8 cellular contexts compared by ENCODE assay signal in genomic region chr5:77852514-77853352, GRCh38.
DNase-seq lines count a peak whose midpoint lies in the region; ATAC-seq and TF ChIP-seq lines count a peak whose summit lies in the region.

No MANE protein-coding gene starts in this region.

- no peak overlapping the region for H3K27ac ChIP-seq in upper lobe of left lung

- no peaks in the 10 kb centered on the region for H3K36me3 ChIP-seq in upper lobe of left lung

- DNase-seq in EH (ENCODE audit: low read depth) (peak; percentile 67), LoVo (ENCODE audit: low spot score) (peak; percentile 24), activated T-cell treated with anti-CD3 and anti-CD28 coated beads for 48 hours (ENCODE audit: low read depth) (peak; percentile 18), fibroblast of pulmonary artery (ENCODE audit: low read depth) (peak; percentile 61), natural killer cell (no peak), upper lobe of left lung (peak in 1 of 2 donors; percentile 85), NK-92 (lab: John Stamatoyannopoulos, UW; ENCODE audit: unreplicated experiment) (no peak)

- peak overlapping the region; percentile 95 for H3K4me3 Mint-ChIP-seq in natural killer cell

- H3K27me3 ChIP-seq in upper lobe of left lung = peaks cover 0 to 7% (median 0%) of the 10 kb centered on the region in 4 donors

- H3K9me3 ChIP-seq in upper lobe of left lung = no peaks in the 10 kb centered on the region

- peak; percentile 71 for ATAC-seq in GM21515 (IDR thresholded peaks at IDR 0.05; ENCODE audit: unreplicated experiment)
- ATAC-seq in natural killer cell = peak in 2 of 3 donors; percentile 78 to 82
- ATAC-seq in upper lobe of left lung (ENCODE audit: low FRiP score in 2 of 2) = peak; percentile 25 to 72

- H3K4me1 ChIP-seq in upper lobe of left lung = peaks cover 9 to 19% (median 15%) of the 10 kb centered on the region in 4 donors

- no peak for TF ChIP-seq EP300 in upper lobe of left lung (IDR thresholded peaks at IDR 0.05)

- WGBS in upper lobe of left lung, 2 donors = 4% methylated on average over 15 to 28 of the region's 28 CpGs

- H3K4me3 ChIP-seq in fibroblast of pulmonary artery (replicated peaks; ENCODE audit: low read depth, low read length) (peak overlapping the region; percentile 58), upper lobe of left lung (peak overlapping the region in 3 of 4 donors; percentile 57 to 74 (median 63))

- TF ChIP-seq CTCF in fibroblast of pulmonary artery (IDR thresholded peaks at IDR 0.05; ENCODE audit: low read length, missing control alignments) (no peak), natural killer cell (IDR thresholded peaks at IDR 0.05) (no peak), upper lobe of left lung (IDR thresholded peaks at IDR 0.05) (no peak)

- peaks cover 3 to 56% of the 10 kb centered on the region in 2 donors for H3K27me3 Mint-ChIP-seq in natural killer cell (ENCODE audit: low read depth in 2 of 2)

- H3K4me1 Mint-ChIP-seq in natural killer cell = peaks cover 16 to 22% of the 10 kb centered on the region in 2 donors

- TF ChIP-seq POLR2A in upper lobe of left lung (IDR thresholded peaks at IDR 0.05) = no peak

- peak overlapping the region in 1 of 2 donors; percentile 79 for H3K27ac Mint-ChIP-seq in natural killer cell

- H3K36me3 Mint-ChIP-seq in natural killer cell = no peaks in the 10 kb centered on the region

- no peaks in the 10 kb centered on the region for H3K9me3 Mint-ChIP-seq in natural killer cell

- intact Hi-C loops in natural killer cell (cut with micrococcal nuclease) = no loop called here

Comparison
In these comparisons a context has a peak if more than half of its experiments do, and no peak if none do; other contexts are left out.
1. DNase-seq: peak in EH (single experiment), LoVo (single experiment), activated T-cell treated with anti-CD3 and anti-CD28 coated beads for 48 hours (single experiment) and fibroblast of pulmonary artery (single experiment); none in natural killer cell (single experiment) and NK-92 (single experiment).
2. Peak in every context shown above with its lines, with median percentiles within 50 percentile points of each other: ATAC-seq.